Comparison of ENCODE assay signal across 31 cellular contexts in genomic region chr12:58781609-58782008, GRCh38.
"Had no signal": no experiment of that assay in that cellular context is flagged by ENCODE, and none has a peak within 500 bp of the region (broad histone marks: within the 10 kb centered on the region; RNA-seq: fewer than 3 reads in every experiment).

No MANE protein-coding gene starts in this region.

- H3K9me3 ChIP-seq: adrenal gland, colonic mucosa, esophagus muscularis mucosa, gastrocnemius medialis had no signal

- ATAC-seq: activated CD4-positive, CD25-positive, alpha-beta regulatory T cell treated with anti-CD3 and anti-CD28 coated beads, Interleukin-2, amount 50 U/mL, for 24 hours; activated CD8-positive, alpha-beta T cell treated with anti-CD3 and anti-CD28 coated beads for 36 hours; activated naive CD8-positive, alpha-beta T cell treated with anti-CD3 and anti-CD28 coated beads, Interleukin-2, amount 50 U/mL, for 24 hours; activated T-cell treated with anti-CD3 and anti-CD28 coated beads, Interleukin-2, amount 50 U/mL, for 4 hours; activated T-helper 17 cell treated with anti-CD3 and anti-CD28 coated beads, Interleukin-2, amount 50 U/mL, for 72 hours; body of pancreas; effector memory CD8-positive, alpha-beta T cell; foreskin keratinocyte; gastrocnemius medialis; T-helper 17 cell had no signal

- H3K27me3 ChIP-seq: adrenal gland, body of pancreas, colonic mucosa, dorsolateral prefrontal cortex, esophagus muscularis mucosa, foreskin keratinocyte, gastrocnemius medialis had no signal

- DNase-seq: activated B cell treated with CpG ODN at 0.5 μM for 24 hours; activated CD4-positive, alpha-beta T cell treated with anti-CD3 and anti-CD28 coated beads for 48 hours; activated CD4-positive, alpha-beta T cell treated with anti-CD3 and anti-CD28 coated beads, Interleukin-2, amount 50 U/mL, for 1 hour; activated CD4-positive, alpha-beta T cell treated with anti-CD3 and anti-CD28 coated beads, Interleukin-2, amount 50 U/mL, for 48 hours; activated CD8-positive, alpha-beta memory T cell treated with anti-CD3 and anti-CD28 coated beads for 24 hours; activated CD8-positive, alpha-beta T cell treated with anti-CD3 and anti-CD28 coated beads for 36 hours; activated effector memory CD4-positive, alpha-beta T cell treated with Interleukin-2 at 50 U/mL for 16 hours; activated gamma-delta T cell treated with Interleukin-2 at 50 U/mL for 16 hours; activated naive CD4-positive, alpha-beta T cell treated with anti-CD3 and anti-CD28 coated beads for 36 hours; activated naive CD8-positive, alpha-beta T cell treated with anti-CD3 and anti-CD28 coated beads for 36 hours; activated naive CD8-positive, alpha-beta T cell treated with anti-CD3 and anti-CD28 coated beads, Interleukin-2, amount 50 U/mL, for 24 hours; activated T-cell treated with anti-CD3 and anti-CD28 coated beads, Interleukin-2, amount 50 U/mL, for 4 hours; adrenal gland; amygdala; aorta; body of pancreas; central memory CD4-positive, alpha-beta T cell; cerebellar nuclear complex; colonic mucosa; dorsolateral prefrontal cortex; effector memory CD8-positive, alpha-beta T cell; erythroblast; foreskin keratinocyte; gastrocnemius medialis; T-helper 1 cell; T-helper 17 cell; T1000; WERI-Rb-1 had no signal

- H3K27ac ChIP-seq: adrenal gland, body of pancreas, colonic mucosa, dorsolateral prefrontal cortex, esophagus muscularis mucosa, foreskin keratinocyte, WERI-Rb-1 had no signal

- H3K4me1 ChIP-seq: adrenal gland, body of pancreas, colonic mucosa, esophagus muscularis mucosa, foreskin keratinocyte, gastrocnemius medialis had no signal

- H3K36me3 ChIP-seq: adrenal gland, colonic mucosa, esophagus muscularis mucosa, gastrocnemius medialis, WERI-Rb-1 had no signal

- H3K4me3 ChIP-seq: adrenal gland, body of pancreas, colonic mucosa, dorsolateral prefrontal cortex, esophagus muscularis mucosa had no signal
